8 cellular contexts compared by ENCODE assay signal in genomic region chr17:489758-490329, GRCh38.
DNase-seq lines count a peak whose midpoint lies in the region; ATAC-seq and TF ChIP-seq lines count a peak whose summit lies in the region.

No MANE protein-coding gene starts in this region.

- H3K4me1 Mint-ChIP-seq in activated naive CD8-positive, alpha-beta T cell treated with anti-CD3 and anti-CD28 coated beads, Interleukin-2, amount 50 U/mL, for 24 hours, result peaks cover 12% of the 10 kb centered on the region

- peaks cover 8% of the 10 kb centered on the region for H3K4me1 ChIP-seq in NT2/D1 (ENCODE audit: insufficient read depth, insufficient read length)

- no peak for TF ChIP-seq CTCF in GM13977 (IDR thresholded peaks at IDR 0.05; ENCODE audit: extremely low read depth, insufficient read depth, missing control alignments)

- peak overlapping the region; percentile 36 for H3K4me3 ChIP-seq in NT2/D1 (ENCODE audit: insufficient read length, low read depth)
- peak overlapping the region; percentile 57 for H3K4me3 ChIP-seq in iPS-18c (ENCODE audit: insufficient read depth, low read depth, low read length)

- H3K4me3 Mint-ChIP-seq in activated naive CD8-positive, alpha-beta T cell treated with anti-CD3 and anti-CD28 coated beads, Interleukin-2, amount 50 U/mL, for 24 hours, result peak overlapping the region; percentile 87

- no peaks in the 10 kb centered on the region for H3K36me3 ChIP-seq in NT2/D1 (ENCODE audit: insufficient read depth, insufficient read length, low read length)

- no peaks in the 10 kb centered on the region for H3K36me3 Mint-ChIP-seq in activated naive CD8-positive, alpha-beta T cell treated with anti-CD3 and anti-CD28 coated beads, Interleukin-2, amount 50 U/mL, for 24 hours (ENCODE audit: low read depth)

- peak; percentile 55 for ATAC-seq in activated naive CD8-positive, alpha-beta T cell treated with anti-CD3 and anti-CD28 coated beads, Interleukin-2, amount 50 U/mL, for 24 hours
- ATAC-seq in HG03460 (IDR thresholded peaks at IDR 0.05; ENCODE audit: unreplicated experiment), result no peak

- peaks cover 9% of the 10 kb centered on the region for H3K27me3 Mint-ChIP-seq in activated naive CD8-positive, alpha-beta T cell treated with anti-CD3 and anti-CD28 coated beads, Interleukin-2, amount 50 U/mL, for 24 hours

- in situ Hi-C loops in GM13977 (cut with MboI; ENCODE audit: low pct_unique_long_range_greater_than_20kb, low sequenced_read_pairs, unreplicated experiment), result no loop called here

- H3K27ac Mint-ChIP-seq in activated naive CD8-positive, alpha-beta T cell treated with anti-CD3 and anti-CD28 coated beads, Interleukin-2, amount 50 U/mL, for 24 hours, result peak overlapping the region; percentile 71

- H3K9ac ChIP-seq in NT2/D1 (ENCODE audit: insufficient read length, low read depth), result peak overlapping the region; percentile 56

- H3K9me3 Mint-ChIP-seq in activated naive CD8-positive, alpha-beta T cell treated with anti-CD3 and anti-CD28 coated beads, Interleukin-2, amount 50 U/mL, for 24 hours, result no peaks in the 10 kb centered on the region

- peaks cover 32% of the 10 kb centered on the region for H3K27me3 ChIP-seq in NT2/D1 (ENCODE audit: insufficient read depth, insufficient read length)

- H3K9me3 ChIP-seq in NT2/D1 (ENCODE audit: insufficient read depth, low read length) (no peaks in the 10 kb centered on the region), iPS-18c (ENCODE audit: control insufficient read depth, insufficient read depth, low read length) (peaks cover 5% of the 10 kb centered on the region)

- DNase-seq in GM13977 (ENCODE audit: low spot score) (peak; percentile 61), NT2/D1 (ENCODE audit: low read depth, low spot score) (no peak), NCI-H1105 treated with DMSO at 0.1 percent for 48 hours (lab: John Stamatoyannopoulos, UW) (no peak), superior temporal gyrus (ENCODE audit: extremely low spot score) (no peak)
- DNase-seq in activated naive CD8-positive, alpha-beta T cell treated with anti-CD3 and anti-CD28 coated beads, Interleukin-2, amount 50 U/mL, for 24 hours, result peak; percentile 72
- peak; percentile 31 to 37 for DNase-seq in stimulated activated CD4-positive, alpha-beta T cell treated with anti-CD3 and anti-CD28 coated beads, Interleukin-1b, Interleukin-23, amount 100 ng/mL, for 4 hours (ENCODE audit: low read depth in 2 of 2)

Comparison
In these comparisons a context has a peak if more than half of its experiments do, and no peak if none do; other contexts are left out.
1. DNase-seq: peak in GM13977 (single experiment), activated naive CD8-positive, alpha-beta T cell treated with anti-CD3 and anti-CD28 coated beads, Interleukin-2, amount 50 U/mL, for 24 hours (single experiment) and stimulated activated CD4-positive, alpha-beta T cell treated with anti-CD3 and anti-CD28 coated beads, Interleukin-1b, Interleukin-23, amount 100 ng/mL, for 4 hours (2 of 2); none in NT2/D1 (single experiment), NCI-H1105 treated with DMSO at 0.1 percent for 48 hours (single experiment) and superior temporal gyrus (single experiment).